15 cellular contexts compared by ENCODE assay signal in the genomic region with DNA sequence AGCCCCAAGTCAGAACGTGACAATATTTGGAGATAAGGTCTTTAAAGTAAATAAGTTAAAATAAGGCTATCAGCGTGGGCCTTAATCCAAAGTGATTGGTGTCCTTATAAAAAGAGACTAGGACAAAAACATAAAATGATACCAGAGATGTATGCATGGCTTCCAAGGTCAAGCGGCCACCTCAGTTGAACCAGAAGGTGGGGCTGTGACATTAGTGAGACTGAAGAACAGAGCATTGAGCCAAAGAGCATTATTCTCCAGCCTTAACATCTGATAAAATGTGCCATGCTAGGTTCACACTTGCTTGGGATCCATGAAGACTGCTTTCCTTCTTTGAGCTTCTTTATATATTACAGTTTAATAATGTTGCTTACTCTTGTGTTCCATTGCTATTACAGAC.
DNase-seq lines count a peak whose midpoint lies in the region; ATAC-seq and TF ChIP-seq lines count a peak whose summit lies in the region.
"Had no signal": no experiment of that assay in that cellular context is flagged by ENCODE, and none has a peak within 500 bp of the region (broad histone marks: within the 10 kb centered on the region; RNA-seq: fewer than 3 reads in every experiment).

No MANE protein-coding gene starts in this region.

- POLR2A ChIA-PET in HEK293T (lab: Yijun Ruan, JAX) = no interaction called here

- H3K27me3 Mint-ChIP-seq in nephron progenitor cell (ENCODE audit: low read depth, poor library complexity) = no peaks in the 10 kb centered on the region
- no peaks in the 10 kb centered on the region for H3K27me3 Mint-ChIP-seq in immature natural killer cell (ENCODE audit: low read depth in 3 of 3)

- TF ChIP-seq CTCF in nephron progenitor cell (IDR thresholded peaks at IDR 0.05) = peak; percentile 13

- ATAC-seq in HG03342 (IDR thresholded peaks at IDR 0.05; ENCODE audit: unreplicated experiment) = no peak
- ATAC-seq: pancreas had no signal

- H3K4me1 Mint-ChIP-seq in nephron progenitor cell (no peaks in the 10 kb centered on the region), immature natural killer cell (no peaks in the 10 kb centered on the region)

- no peaks in the 10 kb centered on the region for H3K36me3 Mint-ChIP-seq in nephron progenitor cell (ENCODE audit: low read depth)
- H3K36me3 Mint-ChIP-seq in immature natural killer cell = peaks cover 0 to 1% (median 0%) of the 10 kb centered on the region in 3 donors

- H3K27ac Mint-ChIP-seq in nephron progenitor cell = no peak overlapping the region
- H3K27ac Mint-ChIP-seq in immature natural killer cell = no peak overlapping the region

- DNase-seq in NCI-H748 (lab: John Stamatoyannopoulos, UW; ENCODE audit: unreplicated experiment) = peak; percentile 45
- no peak for DNase-seq in NCI-H748 treated with DMSO at 0.1 percent for 48 hours (lab: John Stamatoyannopoulos, UW)
- DNase-seq in HEK293T (ENCODE audit: extremely low spot score) = peak; percentile 11
- DNase-seq in SK-MEL-5 (ENCODE audit: low read depth, low spot score) = peak; percentile 39
- no peak for DNase-seq in nephron progenitor cell
- DNase-seq in retina = no peak
- DNase-seq in immature natural killer cell = no peak
- DNase-seq: activated CD4-positive, alpha-beta T cell treated with anti-CD3 and anti-CD28 coated beads for 48 hours; activated T-cell treated with anti-CD3 and anti-CD28 coated beads, Interleukin-2, amount 50 U/mL, for 1 hour; kidney glomerular epithelial cell; pancreas; RPMI8226; stimulated activated CD4-positive, alpha-beta T cell treated with anti-CD3 and anti-CD28 coated beads, Interleukin-12 subunit alpha, Interleukin-12 subunit beta, amount 100 ng/mL, for 4 hours; stomach had no signal

- no peak overlapping the region for H3K4me3 Mint-ChIP-seq in nephron progenitor cell
- H3K4me3 Mint-ChIP-seq in immature natural killer cell = no peak overlapping the region

- in situ Hi-C loops in SK-MEL-5 (cut with HindIII; ENCODE audit: low pct_unique_long_range_greater_than_20kb, low sequenced_read_pairs) = no loop called here

- CTCF ChIA-PET in HEK293T (lab: Yijun Ruan, JAX) = no interaction called here

- H3K9me3 Mint-ChIP-seq in nephron progenitor cell (no peaks in the 10 kb centered on the region), immature natural killer cell (peaks cover 4 to 44% (median 16%) of the 10 kb centered on the region in 6 donors)

TF ChIP-seq in HEK293T, 16 proteins besides CTCF, POLR2A, EP300 and RAD21:
- TF ChIP-seq ARNT (IDR thresholded peaks at IDR 0.05) (no peak), L3MBTL2 (conservative IDR thresholded peaks at IDR 0.05) (no peak), NFRKB (IDR thresholded peaks at IDR 0.05) (no peak), FOXM1 (IDR thresholded peaks at IDR 0.05; ENCODE audit: borderline replicate concordance) (no peak), HDGF (IDR thresholded peaks at IDR 0.05; ENCODE audit: borderline replicate concordance) (no peak), FOXK2 (IDR thresholded peaks at IDR 0.05) (no peak), ELF4 (IDR thresholded peaks at IDR 0.05) (no peak), BHLHE40 (IDR thresholded peaks at IDR 0.05; ENCODE audit: borderline replicate concordance) (no peak), FOXA1 (IDR thresholded peaks at IDR 0.05) (no peak), PKNOX1 (IDR thresholded peaks at IDR 0.05) (no peak), SP1 (IDR thresholded peaks at IDR 0.05) (no peak), SUZ12 (IDR thresholded peaks at IDR 0.05) (no peak), LEF1 (IDR thresholded peaks at IDR 0.05; ENCODE audit: borderline replicate concordance) (no peak), CTBP1 (IDR thresholded peaks at IDR 0.05; ENCODE audit: borderline replicate concordance) (no peak), TARDBP (IDR thresholded peaks at IDR 0.05) (no peak), ZNF384 (IDR thresholded peaks at IDR 0.05) (no peak)

Comparison
In these comparisons a context has a peak if more than half of its experiments do, and no peak if none do; other contexts are left out.
1. DNase-seq: peak in NCI-H748 (single experiment), HEK293T (single experiment) and SK-MEL-5 (single experiment); none in NCI-H748 treated with DMSO at 0.1 percent for 48 hours (single experiment), nephron progenitor cell (single experiment), retina (single experiment) and immature natural killer cell (0 of 3).